9 cellular contexts compared by ENCODE assay signal in the genomic region with DNA sequence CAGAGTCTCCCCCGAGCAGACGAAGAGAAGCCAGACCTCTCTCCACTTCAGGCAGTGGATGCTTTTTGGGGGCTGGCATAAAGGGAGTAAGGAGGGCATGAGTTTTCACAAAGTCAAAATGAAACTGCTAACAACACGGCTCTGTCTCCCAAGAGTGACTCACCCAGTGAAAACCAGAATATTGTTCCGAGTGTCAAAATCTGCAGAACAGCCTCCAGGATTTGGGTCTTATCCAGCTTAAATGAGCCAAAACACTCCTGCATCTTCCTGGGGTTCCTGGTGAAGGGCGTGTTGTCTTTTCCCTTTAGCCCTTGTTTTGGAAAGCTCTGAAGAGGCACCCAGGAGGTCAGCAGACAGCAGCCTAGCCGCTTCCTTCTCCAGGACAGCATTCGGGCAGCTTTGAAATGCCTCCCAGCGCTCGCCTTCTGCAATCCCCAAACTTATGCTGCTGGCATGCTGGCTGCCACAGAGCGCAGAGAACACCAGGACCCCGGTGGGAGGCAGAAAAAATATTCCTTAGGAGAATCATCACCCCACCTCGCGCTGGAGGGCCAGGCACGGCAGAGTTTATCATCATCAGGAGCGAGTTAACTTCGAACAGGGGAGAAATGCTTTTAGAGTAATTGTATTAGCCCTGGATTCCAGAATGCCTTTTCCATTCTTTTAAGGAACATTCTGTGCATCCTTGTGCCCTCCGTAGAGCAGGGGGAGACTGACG.
DNase-seq lines count a peak whose midpoint lies in the region; ATAC-seq and TF ChIP-seq lines count a peak whose summit lies in the region.
"Had no signal": no experiment of that assay in that cellular context is flagged by ENCODE, and none has a peak within 500 bp of the region (broad histone marks: within the 10 kb centered on the region; RNA-seq: fewer than 3 reads in every experiment).

No MANE protein-coding gene starts in this region.

- H3K36me3 ChIP-seq in SK-N-MC (ENCODE audit: insufficient read depth, low read length): no peaks in the 10 kb centered on the region
- H3K36me3 ChIP-seq: cardiac muscle cell had no signal

- intact Hi-C loops in sciatic nerve (cut with DNase I): no loop called here

- TF ChIP-seq CTCF in fibroblast of villous mesenchyme (IDR thresholded peaks at IDR 0.05; ENCODE audit: insufficient read depth, low read depth, low read length): no peak

- no peak overlapping the region for H3K27ac ChIP-seq in SK-N-MC
- H3K27ac ChIP-seq: cardiac muscle cell had no signal

- DNase-seq in ELF-1 (ENCODE audit: low read depth, low spot score): peak; percentile 61
- DNase-seq in SK-N-MC (ENCODE audit: low read depth, low spot score): no peak
- DNase-seq in fibroblast of villous mesenchyme (ENCODE audit: low read depth): peak; percentile 89
- no peak for DNase-seq in sciatic nerve (ENCODE audit: low spot score)
- no peak for DNase-seq in NCI-H2081 treated with DMSO at 0.1 percent for 48 hours (lab: John Stamatoyannopoulos, UW)
- DNase-seq in SK-N-DZ (ENCODE audit: low spot score): no peak
- no peak for DNase-seq in activated CD4-positive, alpha-beta T cell treated with anti-CD3 and anti-CD28 coated beads for 48 hours
- DNase-seq in NCI-H1092 treated with DMSO at 0.1 percent for 48 hours (lab: John Stamatoyannopoulos, UW): no peak

- no peak overlapping the region for H3K9ac ChIP-seq in SK-N-MC (ENCODE audit: insufficient read length)

- ATAC-seq in sciatic nerve: peak; percentile 42

- H3K4me3 ChIP-seq in SK-N-MC (0 out of 2 replicates have a peak overlapping the region, but pooled peaks have one; percentile 3), fibroblast of villous mesenchyme (ENCODE audit: low read depth, low read length) (peak overlapping the region; percentile 22)
- H3K4me3 ChIP-seq: cardiac muscle cell had no signal

- no peaks in the 10 kb centered on the region for H3K9me3 ChIP-seq in SK-N-MC (ENCODE audit: low read depth, low read length)

Comparison
In these comparisons a context has a peak if more than half of its experiments do, and no peak if none do; other contexts are left out.
1. DNase-seq: peak in ELF-1 (single experiment) and fibroblast of villous mesenchyme (single experiment); none in SK-N-MC (single experiment), sciatic nerve (single experiment), NCI-H2081 treated with DMSO at 0.1 percent for 48 hours (single experiment), SK-N-DZ (single experiment), activated CD4-positive, alpha-beta T cell treated with anti-CD3 and anti-CD28 coated beads for 48 hours (single experiment) and NCI-H1092 treated with DMSO at 0.1 percent for 48 hours (single experiment).